In the genomic region with DNA sequence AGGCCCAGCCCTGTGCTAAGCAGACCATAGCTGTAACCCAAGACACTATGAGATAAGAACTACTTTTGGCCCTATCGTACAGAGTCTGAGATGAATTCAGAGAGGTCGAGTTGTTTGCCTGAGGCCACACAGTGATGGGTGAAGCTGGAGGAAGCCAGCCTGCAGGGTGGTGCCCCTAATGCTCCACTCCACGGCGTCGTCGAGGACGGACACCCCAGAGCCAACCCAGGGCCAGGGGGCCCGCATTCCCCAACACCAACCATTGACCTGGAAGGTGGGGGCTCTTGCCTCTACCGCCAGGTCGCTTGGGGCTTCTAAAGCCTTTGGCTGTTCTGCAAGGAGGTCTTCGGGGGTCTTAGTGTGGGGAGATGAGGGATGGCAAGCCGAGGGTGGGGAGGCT, we compare ENCODE assay signal across 18 cellular contexts.
"Had no signal": no experiment of that assay in that cellular context is flagged by ENCODE, and none has a peak within 500 bp of the region (broad histone marks: within the 10 kb centered on the region; RNA-seq: fewer than 3 reads in every experiment).

No MANE protein-coding gene starts in this region.

- H3K27ac ChIP-seq: esophagus squamous epithelium, neutrophil, parathyroid adenoma had no signal

- H3K27ac Mint-ChIP-seq: activated CD4-positive, alpha-beta T cell treated with anti-CD3 and anti-CD28 coated beads for 36 hours; activated naive CD8-positive, alpha-beta T cell treated with anti-CD3 and anti-CD28 coated beads for 36 hours; effector memory CD8-positive, alpha-beta T cell; T-helper 2 cell treated with Interferon-gamma antibody and Interleukin-4, amounts not matched to agents 5 μg/mL and 100 μg/mL, for 36 hours; type B pancreatic cell had no signal

- ATAC-seq: activated CD4-positive, alpha-beta T cell treated with anti-CD3 and anti-CD28 coated beads for 36 hours; effector memory CD8-positive, alpha-beta T cell; naive thymus-derived CD8-positive, alpha-beta T cell; stimulated activated naive CD8-positive, alpha-beta T cell treated with anti-CD3 and anti-CD28 coated beads, Interleukin-15, Interleukin-2, amounts not matched to agents 100 U/mL and 50 U/mL, for 24 hours had no signal

- H3K9me3 ChIP-seq: esophagus squamous epithelium, neutrophil had no signal

- H3K9ac ChIP-seq: parathyroid adenoma had no signal

- H3K4me3 ChIP-seq: esophagus squamous epithelium had no signal

- H3K27me3 Mint-ChIP-seq: activated naive CD8-positive, alpha-beta T cell treated with anti-CD3 and anti-CD28 coated beads for 36 hours had no signal

- H3K36me3 Mint-ChIP-seq: activated naive CD8-positive, alpha-beta T cell treated with anti-CD3 and anti-CD28 coated beads for 36 hours; immature natural killer cell; naive thymus-derived CD8-positive, alpha-beta T cell; type B pancreatic cell had no signal

- DNase-seq: activated CD4-positive, alpha-beta T cell treated with anti-CD3 and anti-CD28 coated beads for 36 hours; activated CD4-positive, alpha-beta T cell treated with anti-CD3 and anti-CD28 coated beads, Interleukin-2, amount 50 U/mL, for 48 hours; activated naive CD8-positive, alpha-beta T cell treated with anti-CD3 and anti-CD28 coated beads for 36 hours; amniotic stem cell; dermis blood vessel endothelial cell; effector memory CD8-positive, alpha-beta T cell; esophagus squamous epithelium; immature natural killer cell; mesendoderm; naive thymus-derived CD8-positive, alpha-beta T cell; stimulated activated CD4-positive, alpha-beta T cell treated with anti-CD3 and anti-CD28 coated beads, Interleukin-12 subunit alpha, Interleukin-12 subunit beta, amount 100 ng/mL, for 4 hours; stimulated activated CD4-positive, alpha-beta T cell treated with anti-CD3 and anti-CD28 coated beads, Interleukin-1b, Interleukin-23, amount 100 ng/mL, for 48 hours; stimulated activated CD8-positive, alpha-beta memory T cell treated with anti-CD3 and anti-CD28 coated beads, Interleukin-4, amount 100 ng/mL, for 48 hours; stimulated activated naive CD8-positive, alpha-beta T cell treated with anti-CD3 and anti-CD28 coated beads, Interleukin-15, Interleukin-2, amounts not matched to agents 100 U/mL and 50 U/mL, for 24 hours had no signal

- H3K9me3 Mint-ChIP-seq: activated naive CD8-positive, alpha-beta T cell treated with anti-CD3 and anti-CD28 coated beads for 36 hours; effector memory CD8-positive, alpha-beta T cell; immature natural killer cell; naive thymus-derived CD8-positive, alpha-beta T cell; T-helper 2 cell treated with Interferon-gamma antibody and Interleukin-4, amounts not matched to agents 5 μg/mL and 100 μg/mL, for 36 hours; type B pancreatic cell had no signal

- H3K36me3 ChIP-seq: esophagus squamous epithelium, neutrophil had no signal

- H3K4me3 Mint-ChIP-seq: activated CD4-positive, alpha-beta T cell treated with anti-CD3 and anti-CD28 coated beads for 36 hours; activated naive CD8-positive, alpha-beta T cell treated with anti-CD3 and anti-CD28 coated beads for 36 hours; effector memory CD8-positive, alpha-beta T cell; naive thymus-derived CD8-positive, alpha-beta T cell; T-helper 2 cell treated with Interferon-gamma antibody and Interleukin-4, amounts not matched to agents 5 μg/mL and 100 μg/mL, for 36 hours; type B pancreatic cell had no signal

- H3K4me1 ChIP-seq: parathyroid adenoma had no signal
